ENCODE assay signal across 1 cellular context in the genomic region with DNA sequence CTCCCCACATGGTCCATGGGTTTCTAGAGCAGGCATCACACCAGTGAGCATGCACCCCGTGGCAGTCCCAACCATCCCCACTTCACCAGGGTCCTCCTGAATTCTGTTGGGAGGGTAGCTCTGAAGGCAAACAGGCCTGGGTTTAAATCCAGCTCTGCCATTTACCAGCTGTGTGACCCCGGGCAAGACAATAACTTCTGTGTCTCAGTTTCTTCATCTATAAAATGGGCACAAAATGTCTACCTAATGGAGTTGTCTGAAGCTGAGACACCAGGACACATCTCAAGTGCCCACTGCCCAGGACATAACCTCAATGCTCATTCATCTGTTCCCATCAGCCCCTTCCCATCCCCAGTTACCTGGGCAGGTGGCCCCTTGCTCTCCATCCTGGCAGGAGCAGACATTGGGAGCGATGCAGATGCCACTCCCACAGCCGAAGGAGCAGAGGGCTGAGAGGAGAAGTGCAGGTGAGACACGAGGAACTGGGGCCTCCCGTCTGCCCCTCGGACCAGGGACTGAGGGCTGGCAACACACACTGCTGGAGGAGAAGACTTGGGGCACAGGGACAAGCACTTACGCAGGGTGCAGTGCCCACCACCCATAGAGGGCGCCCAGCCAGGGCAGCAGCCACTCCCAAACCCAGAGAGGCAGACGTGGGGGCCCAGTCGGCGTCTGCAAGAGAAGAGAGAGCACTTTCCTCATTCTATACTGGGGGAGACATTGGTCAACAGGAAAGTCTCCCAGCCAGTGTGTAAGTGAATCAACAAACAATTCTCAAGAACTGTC.
TF ChIP-seq lines count a peak whose summit lies in the region.

No MANE protein-coding gene starts in this region.

TF ChIP-seq in GM12878, 131 proteins besides CTCF, POLR2A, EP300 and RAD21:
- TF ChIP-seq ZSCAN29 (IDR thresholded peaks at IDR 0.05), result no peak
- TF ChIP-seq BHLHE40 (IDR thresholded peaks at IDR 0.05; ENCODE audit: borderline replicate concordance in 1 of 2, low read depth in 2 of 2, low read length in 1 of 2), result no peak
- no peak for TF ChIP-seq RUNX3 (IDR thresholded peaks at IDR 0.05; ENCODE audit: low read length)
- TF ChIP-seq, protein P1, sequence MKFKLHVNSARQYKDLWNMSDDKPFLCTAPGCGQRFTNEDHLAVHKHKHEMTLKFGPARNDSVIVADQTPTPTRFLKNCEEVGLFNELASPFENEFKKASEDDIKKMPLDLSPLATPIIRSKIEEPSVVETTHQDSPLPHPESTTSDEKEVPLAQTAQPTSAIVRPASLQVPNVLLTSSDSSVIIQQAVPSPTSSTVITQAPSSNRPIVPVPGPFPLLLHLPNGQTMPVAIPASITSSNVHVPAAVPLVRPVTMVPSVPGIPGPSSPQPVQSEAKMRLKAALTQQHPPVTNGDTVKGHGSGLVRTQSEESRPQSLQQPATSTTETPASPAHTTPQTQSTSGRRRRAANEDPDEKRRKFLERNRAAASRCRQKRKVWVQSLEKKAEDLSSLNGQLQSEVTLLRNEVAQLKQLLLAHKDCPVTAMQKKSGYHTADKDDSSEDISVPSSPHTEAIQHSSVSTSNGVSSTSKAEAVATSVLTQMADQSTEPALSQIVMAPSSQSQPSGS (IDR thresholded peaks at IDR 0.05; ENCODE audit: low read length), result no peak
- TF ChIP-seq STAT3 (IDR thresholded peaks at IDR 0.05; ENCODE audit: low read depth, low read length), result no peak
- TF ChIP-seq MTA3 (IDR thresholded peaks at IDR 0.05; ENCODE audit: borderline replicate concordance, low read length), result no peak
- no peak for TF ChIP-seq HDGF (IDR thresholded peaks at IDR 0.05)
